In the genomic region with DNA sequence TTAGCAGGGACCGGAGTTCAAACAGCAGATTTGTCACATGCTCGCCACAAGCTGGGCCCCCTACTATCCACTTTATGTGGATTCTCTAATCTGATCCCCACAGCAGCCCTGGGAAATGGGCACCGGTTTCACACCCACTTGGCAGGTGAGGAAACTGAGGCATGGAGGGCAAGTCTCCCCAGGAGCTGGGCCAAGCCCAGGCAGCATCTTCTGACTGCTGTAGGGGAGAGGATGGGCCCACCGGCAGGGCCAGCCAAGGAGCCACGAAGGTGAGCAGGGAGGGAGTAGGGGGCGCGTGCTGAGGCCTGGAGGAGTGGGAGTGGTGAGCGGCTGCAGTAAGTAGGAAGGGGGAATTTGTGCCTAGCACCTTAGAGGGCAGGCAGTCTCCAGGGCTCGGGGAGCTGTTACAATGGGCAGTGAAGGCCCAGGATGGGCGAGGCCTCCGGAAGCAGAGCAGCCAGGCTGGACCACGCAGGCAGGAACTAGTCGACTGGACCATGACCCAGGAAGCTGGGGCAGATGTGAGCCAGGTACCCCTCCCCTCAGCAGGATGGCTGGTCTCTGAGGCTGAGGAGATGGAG, we compare ENCODE assay signal across 17 cellular contexts.
"Had no signal": no experiment of that assay in that cellular context is flagged by ENCODE, and none has a peak within 500 bp of the region (broad histone marks: within the 10 kb centered on the region; RNA-seq: fewer than 3 reads in every experiment).

No MANE protein-coding gene starts in this region.

- H3K27ac ChIP-seq: left lung, parathyroid adenoma, right lobe of liver, thyroid gland, vagina had no signal

- H3K4me1 ChIP-seq: left lung, parathyroid adenoma, right lobe of liver, thyroid gland, vagina had no signal

- H3K4me3 Mint-ChIP-seq: naive thymus-derived CD8-positive, alpha-beta T cell; neural crest cell; stimulated activated naive CD8-positive, alpha-beta T cell treated with anti-CD3 and anti-CD28 coated beads, Interleukin-15, amount 100 ng/mL, for 72 hours had no signal

- H3K27ac Mint-ChIP-seq: progenitor cell of endocrine pancreas had no signal

- H3K79me2 ChIP-seq: parathyroid adenoma had no signal

- H3K9me3 Mint-ChIP-seq: naive thymus-derived CD8-positive, alpha-beta T cell; neural crest cell; stimulated activated naive CD8-positive, alpha-beta T cell treated with anti-CD3 and anti-CD28 coated beads, Interleukin-15, amount 100 ng/mL, for 72 hours had no signal

- ATAC-seq: left lung; naive thymus-derived CD8-positive, alpha-beta T cell; right lobe of liver; stimulated activated naive CD8-positive, alpha-beta T cell treated with anti-CD3 and anti-CD28 coated beads, Interleukin-15, amount 100 ng/mL, for 72 hours had no signal

- H2AFZ ChIP-seq: parathyroid adenoma had no signal

- H3K27me3 Mint-ChIP-seq: naive thymus-derived CD8-positive, alpha-beta T cell; progenitor cell of endocrine pancreas; stimulated activated naive CD8-positive, alpha-beta T cell treated with anti-CD3 and anti-CD28 coated beads, Interleukin-15, amount 100 ng/mL, for 72 hours had no signal

- H3K9ac ChIP-seq: parathyroid adenoma had no signal

- H3K27me3 ChIP-seq: left lung, right lobe of liver, thyroid gland, vagina had no signal

- H3K9me3 ChIP-seq: left lung, right lobe of liver, thyroid gland, vagina had no signal

- H3K4me1 Mint-ChIP-seq: neural crest cell had no signal

- DNase-seq: cortex of kidney; left lung; mesenchymal stem cell; midbrain; naive thymus-derived CD8-positive, alpha-beta T cell; small intestine; stimulated activated CD4-positive, alpha-beta T cell treated with anti-CD3 and anti-CD28 coated beads, Interleukin-15, amount 100 ng/mL, for 24 hours; stimulated activated CD4-positive, alpha-beta T cell treated with anti-CD3 and anti-CD28 coated beads, Interleukin-2, amount 100 ng/mL, for 48 hours; stimulated activated naive CD4-positive, alpha-beta T cell; stimulated activated naive CD8-positive, alpha-beta T cell treated with anti-CD3 and anti-CD28 coated beads, Interleukin-15, amount 100 ng/mL, for 72 hours; thyroid gland; trophoblast cell had no signal
